In the genomic region with DNA sequence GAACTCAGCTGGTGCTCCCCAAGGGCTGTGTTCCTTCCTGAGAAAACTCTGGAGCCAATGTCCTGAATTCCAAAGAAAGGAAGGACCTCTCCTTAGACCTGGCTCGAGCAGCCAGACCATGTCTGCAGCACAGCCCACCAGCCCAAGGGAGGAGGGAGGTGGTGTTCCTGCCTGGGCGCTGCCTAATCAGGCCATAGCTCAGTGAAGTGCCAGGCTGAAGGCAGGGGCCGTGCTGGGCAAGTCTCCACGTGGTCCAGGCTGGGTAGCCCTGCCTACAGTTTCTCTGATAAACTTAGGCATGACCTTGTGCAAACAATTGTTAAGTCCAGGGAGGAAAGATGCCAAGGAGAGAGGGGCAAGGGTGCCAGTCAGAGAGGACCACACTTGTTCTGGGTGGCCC, we compare ENCODE assay signal across 10 cellular contexts.
DNase-seq lines count a peak whose midpoint lies in the region; ATAC-seq, FAIRE-seq and TF ChIP-seq lines count a peak whose summit lies in the region.
"Had no signal": no experiment of that assay in that cellular context is flagged by ENCODE, and none has a peak within 500 bp of the region (broad histone marks: within the 10 kb centered on the region; RNA-seq: fewer than 3 reads in every experiment).

No MANE protein-coding gene starts in this region.

- H3K27me3 Mint-ChIP-seq in activated T-helper 2 cell treated with anti-CD3 and anti-CD28 coated beads, Interferon-gamma antibody, Interleukin-2, Interleukin-4, amounts not matched to agents 10 μg/mL and 5 μg/mL and 100 μg/mL, durations not matched to agents 14 hours and 24 hours and 36 hours (ENCODE audit: low read depth): no peaks in the 10 kb centered on the region
- H3K27me3 Mint-ChIP-seq in Calu3 (ENCODE audit: unreplicated experiment): no peaks in the 10 kb centered on the region

- TF ChIP-seq CTCF in right atrium auricular region (IDR thresholded peaks at IDR 0.05) (no peak), Calu3 (IDR thresholded peaks at IDR 0.05; ENCODE audit: unreplicated experiment) (no peak)

- DNase-seq in GM19239 (ENCODE audit: insufficient read length, low spot score) (no peak), right atrium auricular region (ENCODE audit: low spot score) (no peak), LoVo (ENCODE audit: low spot score) (no peak), HuH-7 (ENCODE audit: low spot score) (no peak), Calu3 (no peak)
- no peak for DNase-seq in activated T-helper 2 cell treated with anti-CD3 and anti-CD28 coated beads, Interferon-gamma antibody, Interleukin-2, Interleukin-4, amounts not matched to agents 10 μg/mL and 5 μg/mL and 100 μg/mL, durations not matched to agents 14 hours and 24 hours and 36 hours (ENCODE audit: low spot score)
- DNase-seq: NCI-H1092 had no signal

- BruUV-seq in Calu3 (replicated peaks; lab: Mats Ljungman, UMichigan): no TSS peak

- peak; percentile 11 for FAIRE-seq in GM19239 (lab: Jason Lieb, UNC)

- no peak overlapping the region for H3K4me3 Mint-ChIP-seq in activated T-helper 2 cell treated with anti-CD3 and anti-CD28 coated beads, Interferon-gamma antibody, Interleukin-2, Interleukin-4, amounts not matched to agents 10 μg/mL and 5 μg/mL and 100 μg/mL, durations not matched to agents 14 hours and 24 hours and 36 hours (ENCODE audit: low read depth)
- no peak overlapping the region for H3K4me3 Mint-ChIP-seq in Calu3 (ENCODE audit: low read depth, unreplicated experiment)

- no peak for ATAC-seq in HG03175 (IDR thresholded peaks at IDR 0.05; ENCODE audit: unreplicated experiment)

- peaks cover 2 to 72% of the 10 kb centered on the region in 2 donors for H3K4me1 ChIP-seq in right atrium auricular region
- peaks cover 58 to 82% (median 81%) of the 10 kb centered on the region in 3 donors for H3K4me1 ChIP-seq in skeletal muscle tissue (ENCODE audit: control insufficient read depth in 3 of 3, insufficient read depth in 3 of 3, low read length in 3 of 3)

- H3K9me3 ChIP-seq in right atrium auricular region (no peaks in the 10 kb centered on the region), skeletal muscle tissue (ENCODE audit: control insufficient read depth in 3 of 3, low read length in 3 of 3) (no peaks in the 10 kb centered on the region)

- H3K27ac Mint-ChIP-seq in activated T-helper 2 cell treated with anti-CD3 and anti-CD28 coated beads, Interferon-gamma antibody, Interleukin-2, Interleukin-4, amounts not matched to agents 10 μg/mL and 5 μg/mL and 100 μg/mL, durations not matched to agents 14 hours and 24 hours and 36 hours: peak overlapping the region; percentile 84
- H3K27ac Mint-ChIP-seq in Calu3 (ENCODE audit: unreplicated experiment): no peak overlapping the region

- peak overlapping the region in 2 of 3 donors; percentile 24 to 60 for H3K9ac ChIP-seq in skeletal muscle tissue (ENCODE audit: low read depth in 1 of 3, low read length in 3 of 3)

- no peaks in the 10 kb centered on the region for H3K36me3 ChIP-seq in right atrium auricular region
- no peaks in the 10 kb centered on the region for H3K36me3 ChIP-seq in skeletal muscle tissue (ENCODE audit: control insufficient read depth in 3 of 3, insufficient read depth in 3 of 3, low read length in 3 of 3)

- H3K27me3 ChIP-seq in right atrium auricular region (no peaks in the 10 kb centered on the region), skeletal muscle tissue (ENCODE audit: control insufficient read depth in 3 of 3, insufficient read depth in 3 of 3, low read length in 3 of 3) (no peaks in the 10 kb centered on the region)

- H3K9me3 Mint-ChIP-seq in activated T-helper 2 cell treated with anti-CD3 and anti-CD28 coated beads, Interferon-gamma antibody, Interleukin-2, Interleukin-4, amounts not matched to agents 10 μg/mL and 5 μg/mL and 100 μg/mL, durations not matched to agents 14 hours and 24 hours and 36 hours: no peaks in the 10 kb centered on the region
- no peaks in the 10 kb centered on the region for H3K9me3 Mint-ChIP-seq in Calu3 (ENCODE audit: low read depth, unreplicated experiment)

- CTCF ChIA-PET in Calu3 (lab: Charles Lee): interaction anchor here (1.2 kb wide), 1 partner anchor 11 kb away, joined by 3 read pairs; no protein-coding TSS in a partner anchor

- intact Hi-C loops in activated T-helper 2 cell treated with anti-CD3 and anti-CD28 coated beads, Interferon-gamma antibody, Interleukin-2, Interleukin-4, amounts not matched to agents 10 μg/mL and 5 μg/mL and 100 μg/mL, durations not matched to agents 14 hours and 24 hours and 36 hours (cut with micrococcal nuclease): loop anchor here (5.0 kb wide), 1 partner anchor 77 kb away; a partner anchor contains a TSS
- intact Hi-C loops in Calu3 (cut with micrococcal nuclease; ENCODE audit: unreplicated experiment): no loop called here

- peak overlapping the region in 1 of 2 donors; percentile 2 for H3K4me3 ChIP-seq in right atrium auricular region
- peak overlapping the region in 1 of 3 donors; percentile 29 for H3K4me3 ChIP-seq in skeletal muscle tissue (ENCODE audit: low read length in 3 of 3)
- H3K4me3 ChIP-seq: coronary artery had no signal

- H3K36me3 Mint-ChIP-seq in activated T-helper 2 cell treated with anti-CD3 and anti-CD28 coated beads, Interferon-gamma antibody, Interleukin-2, Interleukin-4, amounts not matched to agents 10 μg/mL and 5 μg/mL and 100 μg/mL, durations not matched to agents 14 hours and 24 hours and 36 hours (ENCODE audit: low read depth): no peaks in the 10 kb centered on the region
- H3K36me3 Mint-ChIP-seq in Calu3 (ENCODE audit: insufficient read depth, unreplicated experiment): peaks cover 12% of the 10 kb centered on the region

- peaks cover 51% of the 10 kb centered on the region for H3K4me1 Mint-ChIP-seq in activated T-helper 2 cell treated with anti-CD3 and anti-CD28 coated beads, Interferon-gamma antibody, Interleukin-2, Interleukin-4, amounts not matched to agents 10 μg/mL and 5 μg/mL and 100 μg/mL, durations not matched to agents 14 hours and 24 hours and 36 hours (ENCODE audit: low read depth)
- H3K4me1 Mint-ChIP-seq in Calu3 (ENCODE audit: low read depth, unreplicated experiment): peaks cover 24% of the 10 kb centered on the region

- H3K27ac ChIP-seq in right atrium auricular region (peak overlapping the region; percentile 59 to 60), skeletal muscle tissue (ENCODE audit: low read depth, low read length) (peak overlapping the region; percentile 57)
